ENCODE assay signal across 8 cellular contexts in genomic region chr11:9861860-9862725, GRCh38.
A peak's percentile ranks its signal among the peaks of the same experiment; 100 is the strongest.
DNase-seq lines count a peak whose midpoint lies in the region; TF ChIP-seq lines count a peak whose summit lies in the region.

No MANE protein-coding gene starts in this region.

- H2BK12ac ChIP-seq in H9 (ENCODE audit: insufficient read length, low read depth, low read length): no peak overlapping the region

- no peak overlapping the region for H2BK5ac ChIP-seq in H9 (ENCODE audit: insufficient read length, low read length)

- no peak overlapping the region for H4K91ac ChIP-seq in H9 (ENCODE audit: insufficient read length, low read depth, low read length)

- H3K9me3 ChIP-seq in H9 (ENCODE audit: control insufficient read depth, low read depth, low read length): no peaks in the 10 kb centered on the region
- no peaks in the 10 kb centered on the region for H3K9me3 ChIP-seq in Loucy (ENCODE audit: insufficient read depth, low read depth, low read length)
- no peaks in the 10 kb centered on the region for H3K9me3 ChIP-seq in ascending aorta
- no peaks in the 10 kb centered on the region for H3K9me3 ChIP-seq in iPS DF 6.9 (ENCODE audit: control insufficient read depth, insufficient read depth, low read length)

- peaks cover 35 to 38% of the 10 kb centered on the region in 2 experiments for H3K4me1 Mint-ChIP-seq in H9

- H3K36me3 Mint-ChIP-seq in H9 (ENCODE audit: insufficient read depth in 1 of 3, low read depth in 3 of 3): no peaks in the 10 kb centered on the region

- H4K20me1 ChIP-seq in H9 (ENCODE audit: control insufficient read depth, insufficient read depth, insufficient read length) (no peaks in the 10 kb centered on the region), Loucy (ENCODE audit: insufficient read depth, low read length, poor library complexity, severe bottlenecking) (no peaks in the 10 kb centered on the region)

- H3K9me3 Mint-ChIP-seq in H9: no peaks in the 10 kb centered on the region

- no peaks in the 10 kb centered on the region for H3K23me2 ChIP-seq in H9 (ENCODE audit: insufficient read length, low read depth, low read length, poor library complexity, severe bottlenecking)

- H3K9ac ChIP-seq in H9 (ENCODE audit: extremely low read depth, insufficient read length, low read length) (no peak overlapping the region), Loucy (ENCODE audit: low read depth, low read length, poor library complexity, severe bottlenecking) (no peak overlapping the region)

- H3K36me3 ChIP-seq in Loucy (ENCODE audit: insufficient read depth, low read length) (no peaks in the 10 kb centered on the region), ascending aorta (peaks cover 0 to 5% of the 10 kb centered on the region in 2 donors), iPS DF 6.9 (ENCODE audit: control insufficient read depth, insufficient read depth, low read length) (no peaks in the 10 kb centered on the region)

- H2AK5ac ChIP-seq in H9 (ENCODE audit: insufficient read length, low read length): no peak overlapping the region

- no peak overlapping the region for H3K4me2 ChIP-seq in H9 (ENCODE audit: insufficient read depth, insufficient read length, low read length)
- H3K4me2 ChIP-seq in Loucy (ENCODE audit: low read depth, low read length, poor library complexity, severe bottlenecking): no peak overlapping the region

- H3K27me3 ChIP-seq in H9 (ENCODE audit: insufficient read depth, low read length) (no peaks in the 10 kb centered on the region), Loucy (ENCODE audit: insufficient read depth, low read length, poor library complexity, severe bottlenecking) (no peaks in the 10 kb centered on the region), ascending aorta (no peaks in the 10 kb centered on the region), iPS DF 6.9 (ENCODE audit: control insufficient read depth, insufficient read depth, low read length) (no peaks in the 10 kb centered on the region)

- H3K9me2 ChIP-seq in Loucy (replicated peaks; ENCODE audit: low read depth, low read length): no peaks in the 10 kb centered on the region

- H4K5ac ChIP-seq in H9 (ENCODE audit: insufficient read length, low read depth, low read length): no peak overlapping the region

- H3K14ac ChIP-seq in H9 (ENCODE audit: insufficient read depth, low read length): no peak overlapping the region

- H2BK15ac ChIP-seq in H9 (ENCODE audit: low read depth, low read length): no peak overlapping the region

- no peak overlapping the region for H2BK20ac ChIP-seq in H9 (ENCODE audit: low read depth, low read length, poor library complexity, severe bottlenecking)

- H3K4me1 ChIP-seq in H9 (ENCODE audit: insufficient read depth, low read length): peaks cover 12% of the 10 kb centered on the region
- H3K4me1 ChIP-seq in Loucy (ENCODE audit: insufficient read depth, low read length, poor library complexity, severe bottlenecking): peaks cover 38% of the 10 kb centered on the region
- H3K4me1 ChIP-seq in ascending aorta: no peaks in the 10 kb centered on the region
- peaks cover 1% of the 10 kb centered on the region; the same call in 1 of the 2 replicates for H3K4me1 ChIP-seq in iPS DF 6.9 (ENCODE audit: control insufficient read depth, insufficient read depth, low read length)

- no peak overlapping the region; a peak in 1 of 7 replicates for H3K27ac Mint-ChIP-seq in H9

- H3K27ac ChIP-seq in H9 (ENCODE audit: insufficient read length, low read depth, low read length) (no peak overlapping the region), ascending aorta (no peak overlapping the region), iPS DF 6.9 (ENCODE audit: low read length) (no peak overlapping the region)

- no peak overlapping the region for H3T11ph ChIP-seq in H9 (ENCODE audit: low read length)

- H3K18ac ChIP-seq in H9 (ENCODE audit: insufficient read length, low read depth, low read length): no peak overlapping the region

- no peak overlapping the region for H3K4ac ChIP-seq in H9 (ENCODE audit: low read depth, low read length)

- no peak overlapping the region for H3K23ac ChIP-seq in H9 (ENCODE audit: insufficient read length, low read depth, low read length)

- H3F3A ChIP-seq in Loucy (ENCODE audit: low read depth): no peaks in the 10 kb centered on the region

- no peak overlapping the region for H3K56ac ChIP-seq in H9 (ENCODE audit: insufficient read length, low read depth, low read length)

- no peak overlapping the region for H2BK120ac ChIP-seq in H9 (ENCODE audit: low read depth, low read length, poor library complexity, severe bottlenecking)

- peak; percentile 96 for TF ChIP-seq CTCF in H9 (conservative IDR thresholded peaks at IDR 0.05)
- peak; percentile 92 for TF ChIP-seq CTCF in Loucy (conservative IDR thresholded peaks at IDR 0.05; ENCODE audit: low read length)
- peak; percentile 40 to 59 (median 45) for TF ChIP-seq CTCF in ascending aorta (IDR thresholded peaks at IDR 0.05)

- intact Hi-C loops in ascending aorta (cut with DNase I): loop anchor here (10.0 kb wide), 2 partner anchors 113 to 443 kb away; partner anchors contain the start of gene ADM

- H3K4me3 Mint-ChIP-seq in H9: no peak overlapping the region

- no CpG with 5 or more reads among the region's 4 CpGs for WGBS in H9 (ENCODE audit: extremely low coverage, insufficient read length, low lambda C conversion rate)
- no CpG with 5 or more reads among the region's 4 CpGs for WGBS in iPS DF 6.9 (ENCODE audit: insufficient coverage, insufficient read length)

- H3K4me3 ChIP-seq in Loucy (ENCODE audit: low read length, poor library complexity, severe bottlenecking) (no peak overlapping the region), ascending aorta (no peak overlapping the region), iPS DF 6.9 (ENCODE audit: low read length) (no peak overlapping the region)

- no peaks in the 10 kb centered on the region for H3K79me2 ChIP-seq in H9 (ENCODE audit: insufficient read depth, low read length)
- no peaks in the 10 kb centered on the region for H3K79me2 ChIP-seq in Loucy (ENCODE audit: insufficient read depth, low read length)

- DNase-seq in NCI-H1417 (lab: John Stamatoyannopoulos, UW): peak; percentile 22 to 67 (median 62)
- DNase-seq in NCI-H1417 treated with DMSO at 0.1 percent for 48 hours (lab: John Stamatoyannopoulos, UW): no peak
- peak; percentile 67 for DNase-seq in H9
- DNase-seq in SKM-1 (lab: John Stamatoyannopoulos, UW; ENCODE audit: unreplicated experiment): peak; percentile 29
- no peak for DNase-seq in ascending aorta (ENCODE audit: low spot score in 2 of 2)
- peak; percentile 81 for DNase-seq in iPS DF 6.9 (ENCODE audit: low read depth, low spot score)
- peak; percentile 3 to 19 for DNase-seq in stimulated activated CD4-positive, alpha-beta T cell treated with anti-CD3 and anti-CD28 coated beads, Interleukin-1b, Interleukin-23, amount 100 ng/mL, for 4 hours (ENCODE audit: low read depth in 2 of 2)

- H3K79me1 ChIP-seq in H9 (ENCODE audit: insufficient read depth, low read depth, low read length, poor library complexity, severe bottlenecking): no peaks in the 10 kb centered on the region

- H3K27me3 Mint-ChIP-seq in H9 (ENCODE audit: low read depth): no peaks in the 10 kb centered on the region

- H2AFZ ChIP-seq in H9 (ENCODE audit: low read length) (no peak overlapping the region), Loucy (ENCODE audit: low read length) (no peak overlapping the region)

- H4K8ac ChIP-seq in H9 (replicated peaks; ENCODE audit: insufficient read length, low read depth, low read length): no peak overlapping the region

Comparison
In these comparisons a context has a peak if more than half of its experiments do, and no peak if none do; other contexts are left out.
1. DNase-seq: peak in NCI-H1417 (3 of 3), H9 (single experiment), SKM-1 (single experiment), iPS DF 6.9 (single experiment) and stimulated activated CD4-positive, alpha-beta T cell treated with anti-CD3 and anti-CD28 coated beads, Interleukin-1b, Interleukin-23, amount 100 ng/mL, for 4 hours (2 of 2); none in NCI-H1417 treated with DMSO at 0.1 percent for 48 hours (single experiment) and ascending aorta (0 of 2).
2. CTCF ChIP-seq: peak in every context shown above with its lines; median percentile 96 in H9; 92 in Loucy; 45 in ascending aorta.